Comparison of ENCODE assay signal across 15 cellular contexts in genomic region chr7:75992083-75992755, GRCh38. TPM values are rescaled to one million over a fixed set of nuclear protein-coding genes. Genes with fewer than 3 reads are reported as not detected.
DNase-seq lines count a peak whose midpoint lies in the region; ATAC-seq and TF ChIP-seq lines count a peak whose summit lies in the region.
"Had no signal": no experiment of that assay in that cellular context is flagged by ENCODE, and none has a peak within 500 bp of the region (broad histone marks: within the 10 kb centered on the region; RNA-seq: fewer than 3 reads in every experiment).

No MANE protein-coding gene starts in this region.

- H3K27ac Mint-ChIP-seq in activated naive CD4-positive, alpha-beta T cell treated with anti-CD3 and anti-CD28 coated beads, Interleukin-2, amount 10 ng/mL, durations not matched to agents 7 days and 5 days = no peak overlapping the region
- no peak overlapping the region for H3K27ac Mint-ChIP-seq in activated naive CD4-positive, alpha-beta T cell treated with anti-CD3 and anti-CD28 coated beads, Interleukin-2, amount 50 U/mL, for 72 hours

- H3K36me3 Mint-ChIP-seq in activated naive CD4-positive, alpha-beta T cell treated with anti-CD3 and anti-CD28 coated beads, Interleukin-2, amount 10 ng/mL, durations not matched to agents 7 days and 5 days = peaks cover 14% of the 10 kb centered on the region
- peaks cover 0 to 5% of the 10 kb centered on the region in 2 donors for H3K36me3 Mint-ChIP-seq in activated naive CD4-positive, alpha-beta T cell treated with anti-CD3 and anti-CD28 coated beads, Interleukin-2, amount 50 U/mL, for 72 hours

- peaks cover 6 to 56% (median 37%) of the 10 kb centered on the region in 12 donors for H3K4me1 ChIP-seq in heart left ventricle
- peaks cover 26% of the 10 kb centered on the region for H3K4me1 ChIP-seq in ovary (ENCODE audit: insufficient read depth)
- peaks cover 15 to 38% (median 21%) of the 10 kb centered on the region in 4 donors for H3K4me1 ChIP-seq in upper lobe of left lung

- H3K9me3 ChIP-seq in heart left ventricle (no peaks in the 10 kb centered on the region), ovary (no peaks in the 10 kb centered on the region), upper lobe of left lung (no peaks in the 10 kb centered on the region)

- H3K27ac ChIP-seq in heart left ventricle (peak overlapping the region in 11 of 12 donors; percentile 31 to 100 (median 96)), ovary (peak overlapping the region; percentile 55 to 94), upper lobe of left lung (peak overlapping the region in 3 of 4 donors; percentile 11 to 94 (median 92))

- H3K36me3 ChIP-seq in heart left ventricle (peaks cover 0 to 21% (median 9%) of the 10 kb centered on the region in 9 donors), ovary (no peaks in the 10 kb centered on the region), upper lobe of left lung (peaks cover 0 to 10% (median 9%) of the 10 kb centered on the region in 4 donors)

- no peak overlapping the region for H3K4me3 Mint-ChIP-seq in activated naive CD4-positive, alpha-beta T cell treated with anti-CD3 and anti-CD28 coated beads, Interleukin-2, amount 10 ng/mL, durations not matched to agents 7 days and 5 days

- intact Hi-C loops in heart left ventricle (cut with DNase I) (loop anchor here in 4 of 10 donors (5.0 to 10.0 kb wide), 3 partner anchors 55 to 117 kb away; partner anchors contain the start of genes POR (in 3 of the 4), RHBDD2 (in 2 of the 4), MDH2 (in 1 of the 4) and STYXL1 (in 1 of the 4)), ovary (cut with DNase I) (loop anchor here in 1 of 4 donors (10.0 kb wide), 1 partner anchor 117 kb away; the partner anchor contains the start of gene RHBDD2)

- peaks cover 25% of the 10 kb centered on the region for H3K4me1 Mint-ChIP-seq in activated naive CD4-positive, alpha-beta T cell treated with anti-CD3 and anti-CD28 coated beads, Interleukin-2, amount 10 ng/mL, durations not matched to agents 7 days and 5 days

- H3K27me3 Mint-ChIP-seq in activated naive CD4-positive, alpha-beta T cell treated with anti-CD3 and anti-CD28 coated beads, Interleukin-2, amount 10 ng/mL, durations not matched to agents 7 days and 5 days = peaks cover 20% of the 10 kb centered on the region

- DNase-seq in activated naive CD4-positive, alpha-beta T cell treated with anti-CD3 and anti-CD28 coated beads, Interleukin-2, amount 10 ng/mL, durations not matched to agents 7 days and 5 days = peak; percentile 18
- no peak for DNase-seq in activated naive CD4-positive, alpha-beta T cell treated with anti-CD3 and anti-CD28 coated beads, Interleukin-2, amount 50 U/mL, for 72 hours (ENCODE audit: low spot score in 2 of 2)
- peak in 2 of 5 donors; percentile 34 to 73 for DNase-seq in heart left ventricle
- peak; percentile 25 to 57 (median 43) for DNase-seq in ovary
- DNase-seq in upper lobe of left lung = peak in 1 of 2 donors; percentile 73
- no peak for DNase-seq in erythroblast (lab: John Stamatoyannopoulos, UW)
- no peak for DNase-seq in DMS 273 treated with DMSO at 0.1 percent for 48 hours (lab: John Stamatoyannopoulos, UW)
- DNase-seq: activated CD4-positive, alpha-beta T cell treated with anti-CD3 and anti-CD28 coated beads, Interleukin-2, amount 50 U/mL, for 1 hour; activated naive CD4-positive, alpha-beta T cell; NCI-H1105 treated with DMSO at 0.1 percent for 48 hours; NCI-H526 treated with DMSO at 0.1 percent for 48 hours; nucleus accumbens; OCI-M1 had no signal

- 76 to 87% (median 84%) methylated on average over 20 of the region's 20 CpGs for WGBS in heart left ventricle, 4 donors
- 68 to 79% (median 74%) methylated on average over 20 of the region's 20 CpGs for WGBS in ovary, 3 donors
- WGBS in upper lobe of left lung, 2 donors = 89 to 92% methylated on average over 18 to 20 of the region's 20 CpGs

- ATAC-seq in activated naive CD4-positive, alpha-beta T cell treated with anti-CD3 and anti-CD28 coated beads, Interleukin-2, amount 50 U/mL, for 72 hours = no peak
- ATAC-seq in heart left ventricle (no peak), upper lobe of left lung (ENCODE audit: low FRiP score in 2 of 2) (no peak), GM19351 (IDR thresholded peaks at IDR 0.05; ENCODE audit: unreplicated experiment) (no peak)

- no peak for TF ChIP-seq CTCF in heart left ventricle (IDR thresholded peaks at IDR 0.05)
- TF ChIP-seq CTCF in ovary (IDR thresholded peaks at IDR 0.05) = no peak
- TF ChIP-seq CTCF in upper lobe of left lung (IDR thresholded peaks at IDR 0.05) = no peak

- H3K4me3 ChIP-seq in heart left ventricle (no peak overlapping the region), ovary (no peak overlapping the region), upper lobe of left lung (no peak overlapping the region)

- H3K27me3 ChIP-seq in heart left ventricle (no peaks in the 10 kb centered on the region), ovary (no peaks in the 10 kb centered on the region), upper lobe of left lung (no peaks in the 10 kb centered on the region)

- CTCF ChIA-PET in activated naive CD4-positive, alpha-beta T cell treated with anti-CD3 and anti-CD28 coated beads, Interleukin-2, amount 10 ng/mL, durations not matched to agents 7 days and 5 days (lab: Charles Lee) = interaction anchor here (2.2 kb wide), 1 partner anchor 28 kb away, joined by 8 read pairs; no protein-coding TSS in a partner anchor

- TF ChIP-seq POLR2A in heart left ventricle (IDR thresholded peaks at IDR 0.05) (no peak), ovary (IDR thresholded peaks at IDR 0.05) (no peak), upper lobe of left lung (IDR thresholded peaks at IDR 0.05) (no peak), erythroblast (IDR thresholded peaks at IDR 0.05; ENCODE audit: low read length) (no peak)

- no peaks in the 10 kb centered on the region for H3K9me3 Mint-ChIP-seq in activated naive CD4-positive, alpha-beta T cell treated with anti-CD3 and anti-CD28 coated beads, Interleukin-2, amount 10 ng/mL, durations not matched to agents 7 days and 5 days
- H3K9me3 Mint-ChIP-seq in activated naive CD4-positive, alpha-beta T cell treated with anti-CD3 and anti-CD28 coated beads, Interleukin-2, amount 50 U/mL, for 72 hours = no peaks in the 10 kb centered on the region
- H3K9me3 Mint-ChIP-seq: mesothelial cell of epicardium had no signal

- TF ChIP-seq EP300 in ovary (IDR thresholded peaks at IDR 0.05) (no peak), upper lobe of left lung (IDR thresholded peaks at IDR 0.05) (no peak)

RNA-seq across cellular contexts. Expression of gene TMEM120A, which starts 2.2 kb away (rescaled TPM):
- 10 to 100 TPM; 23.7 to 43.3 TPM for total RNA-seq in activated naive CD4-positive, alpha-beta T cell treated with anti-CD3 and anti-CD28 coated beads, Interleukin-2, amount 50 U/mL, for 72 hours
- total RNA-seq in heart left ventricle = 100 to 1,000 TPM in 7 of 9 donors, 10 to 100 TPM in 2; 63.8 to 181 (median 125) TPM
- 100 to 1,000 TPM; 138 to 152 TPM for polyA plus RNA-seq in heart left ventricle
- 100 to 1,000 TPM in 3 of 7 donors, 10 to 100 TPM in 4; 44.4 to 140 (median 89.5) TPM for total RNA-seq in ovary
- 100 to 1,000 TPM; 114 to 170 TPM for polyA plus RNA-seq in ovary
- total RNA-seq in upper lobe of left lung = 10 to 100 TPM; 27.5 to 75.4 (median 43.1) TPM

RNA-seq across cellular contexts. Expression of gene STYXL1, which starts 55.6 kb away (rescaled TPM):
- 10 to 100 TPM; 25.4 to 39.1 TPM for total RNA-seq in activated naive CD4-positive, alpha-beta T cell treated with anti-CD3 and anti-CD28 coated beads, Interleukin-2, amount 50 U/mL, for 72 hours
- total RNA-seq in heart left ventricle (10 to 100 TPM in 8 of 9 donors, 1 to 10 TPM in 1; 7.9 to 26.8 (median 16.1) TPM), ovary (10 to 100 TPM; 15.7 to 37.4 (median 26.5) TPM), upper lobe of left lung (10 to 100 TPM; 11.1 to 71.2 (median 23.5) TPM)
- polyA plus RNA-seq in heart left ventricle (10 to 100 TPM; 43.1 to 44.3 TPM), ovary (10 to 100 TPM; 32.0 to 39.9 TPM)

RNA-seq across cellular contexts. Expression of gene MDH2, which starts 55.7 kb away (rescaled TPM):
- total RNA-seq in activated naive CD4-positive, alpha-beta T cell treated with anti-CD3 and anti-CD28 coated beads, Interleukin-2, amount 50 U/mL, for 72 hours = 100 to 1,000 TPM; 212 to 262 TPM
- total RNA-seq in heart left ventricle (100 to 1,000 TPM; 303 to 591 (median 409) TPM), ovary (100 to 1,000 TPM in 4 of 7 donors, 10 to 100 TPM in 3; 38.4 to 124 (median 109) TPM), upper lobe of left lung (100 to 1,000 TPM in 3 of 6 donors, 10 to 100 TPM in 3; 52.4 to 131 (median 111) TPM)
- polyA plus RNA-seq in heart left ventricle (100 to 1,000 TPM; 140 to 251 TPM), ovary (10 to 100 TPM; 65.7 to 84.5 TPM)

Comparison
In these comparisons a context has a peak if more than half of its experiments do, and no peak if none do; other contexts are left out.
1. DNase-seq: peak in activated naive CD4-positive, alpha-beta T cell treated with anti-CD3 and anti-CD28 coated beads, Interleukin-2, amount 10 ng/mL, durations not matched to agents 7 days and 5 days (single experiment) and ovary (5 of 5); none in activated naive CD4-positive, alpha-beta T cell treated with anti-CD3 and anti-CD28 coated beads, Interleukin-2, amount 50 U/mL, for 72 hours (0 of 2), erythroblast (0 of 2) and DMS 273 treated with DMSO at 0.1 percent for 48 hours (single experiment).
2. Peak in every context shown above with its lines, with median percentiles within 50 percentile points of each other: H3K27ac ChIP-seq.